In genomic region chr17:58991718-58992331, GRCh38 we compare ENCODE assay signal across 10 cellular contexts.
DNase-seq lines count a peak whose midpoint lies in the region; ATAC-seq, FAIRE-seq and TF ChIP-seq lines count a peak whose summit lies in the region.
"Had no signal": no experiment of that assay in that cellular context is flagged by ENCODE, and none has a peak within 500 bp of the region (broad histone marks: within the 10 kb centered on the region; RNA-seq: fewer than 3 reads in every experiment).

No MANE protein-coding gene starts in this region.

- no peak overlapping the region for H3K4me3 ChIP-seq in bronchial epithelial cell (ENCODE audit: low read depth, low read length)
- no peak overlapping the region for H3K4me3 ChIP-seq in HAP-1

- peak; percentile 75 for ATAC-seq in HG03064 (IDR thresholded peaks at IDR 0.05; ENCODE audit: low read depth, unreplicated experiment)

- in situ Hi-C loops in HAP-1 (cut with MboI; ENCODE audit: low sequenced_read_pairs) = loop anchor here (5.0 to 10.0 kb wide), 2 partner anchors 275 to 397 kb away; no protein-coding TSS in a partner anchor

- no peak for FAIRE-seq in bronchial epithelial cell (lab: Jason Lieb, UNC)
- FAIRE-seq: A204.1 had no signal

- no peaks in the 10 kb centered on the region for H3K9me3 ChIP-seq in HAP-1

- H3K4me1 ChIP-seq in HAP-1 = no peaks in the 10 kb centered on the region

- peaks cover 2% of the 10 kb centered on the region for H3K36me3 ChIP-seq in bronchial epithelial cell (ENCODE audit: control insufficient read depth, insufficient read depth, low read length)
- H3K36me3 ChIP-seq in HAP-1 (replicated peaks) = peaks cover 2% of the 10 kb centered on the region

- TF ChIP-seq CTCF in bronchial epithelial cell (IDR thresholded peaks at IDR 0.05; ENCODE audit: insufficient read depth, low read length, severe bottlenecking) = no peak

- DNase-seq in DMS53 (lab: John Stamatoyannopoulos, UW) (peak; percentile 46), DMS53 treated with DMSO at 0.1 percent for 48 hours (lab: John Stamatoyannopoulos, UW; ENCODE audit: unreplicated experiment) (no peak), bronchial epithelial cell (ENCODE audit: low read depth) (peak; percentile 47), GOT3 (lab: John Stamatoyannopoulos, UW) (no peak), D341Med (ENCODE audit: low spot score) (no peak), HAP-1 (ENCODE audit: low spot score in 2 of 2) (no peak)
- DNase-seq in stimulated activated CD8-positive, alpha-beta memory T cell treated with anti-CD3 and anti-CD28 coated beads, Interleukin-4, amount 100 ng/mL, for 48 hours = peak; percentile 30
- DNase-seq: activated CD8-positive, alpha-beta memory T cell treated with anti-CD3 and anti-CD28 coated beads, Interleukin-2, amount 50 U/mL, for 48 hours had no signal

- H3K27me3 ChIP-seq in bronchial epithelial cell (ENCODE audit: control insufficient read depth, insufficient read depth, low read length) (no peaks in the 10 kb centered on the region), HAP-1 (ENCODE audit: low read depth) (no peaks in the 10 kb centered on the region)

Comparison
In these comparisons a context has a peak if more than half of its experiments do, and no peak if none do; other contexts are left out.
1. DNase-seq: peak in DMS53 (single experiment), bronchial epithelial cell (single experiment) and stimulated activated CD8-positive, alpha-beta memory T cell treated with anti-CD3 and anti-CD28 coated beads, Interleukin-4, amount 100 ng/mL, for 48 hours (single experiment); none in DMS53 treated with DMSO at 0.1 percent for 48 hours (single experiment), GOT3 (single experiment), D341Med (single experiment) and HAP-1 (0 of 2).